ENCODE assay signal across 20 cellular contexts in the genomic region with DNA sequence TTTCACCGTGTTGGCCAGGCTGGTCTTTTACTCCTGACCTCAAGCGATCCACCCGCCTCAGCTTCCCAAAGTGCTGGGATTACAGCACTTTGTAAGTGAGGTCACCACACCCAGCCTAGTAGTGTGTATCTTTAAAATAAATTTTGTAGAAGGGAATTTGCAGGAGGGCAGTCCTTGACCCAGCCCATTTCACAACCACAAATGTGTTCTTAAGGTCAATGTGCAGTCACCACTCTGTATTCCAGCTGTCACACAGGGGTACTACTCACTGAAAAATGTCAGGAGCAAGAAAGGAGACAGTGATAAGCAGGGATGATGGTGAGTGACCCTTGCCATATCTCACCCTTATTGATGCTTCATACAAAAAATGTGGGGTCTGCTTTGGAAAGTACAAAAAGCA.
"Had no signal": no experiment of that assay in that cellular context is flagged by ENCODE, and none has a peak within 500 bp of the region (broad histone marks: within the 10 kb centered on the region; RNA-seq: fewer than 3 reads in every experiment).

No MANE protein-coding gene starts in this region.

- H3K27ac ChIP-seq: colonic mucosa, neutrophil, parathyroid adenoma, right lobe of liver, thyroid gland had no signal

- DNase-seq: activated CD4-positive, alpha-beta memory T cell treated with anti-CD3 and anti-CD28 coated beads for 36 hours; activated CD4-positive, alpha-beta T cell treated with anti-CD3 and anti-CD28 coated beads for 4 hours; activated gamma-delta T cell treated with Interleukin-2 at 50 U/mL for 16 hours; activated T-cell treated with anti-CD3 and anti-CD28 coated beads for 4 hours; colonic mucosa; effector CD4-positive, alpha-beta T cell; immature natural killer cell; kidney glomerular epithelial cell; mesendoderm; natural killer cell; right lobe of liver; stimulated activated CD4-positive, alpha-beta T cell treated with anti-CD3 and anti-CD28 coated beads, Interleukin-4, amount 100 ng/mL, for 1 hour; SW 1271; T-helper 2 cell; thyroid gland had no signal

- ATAC-seq: activated naive CD4-positive, alpha-beta T cell treated with anti-CD3 and anti-CD28 coated beads, Interleukin-2, amount 50 U/mL, for 72 hours; WTC11 had no signal

- H3K9ac ChIP-seq: parathyroid adenoma had no signal

- H3K4me3 ChIP-seq: colonic mucosa, right lobe of liver, smooth muscle cell, thyroid gland had no signal

- H3K27me3 ChIP-seq: colonic mucosa, right lobe of liver, thyroid gland had no signal

- H3K4me2 ChIP-seq: smooth muscle cell had no signal

- H3K9me3 ChIP-seq: colonic mucosa, neutrophil, right lobe of liver, thyroid gland had no signal

- H3K4me1 ChIP-seq: colonic mucosa, parathyroid adenoma, thyroid gland had no signal

- H3K79me2 ChIP-seq: parathyroid adenoma had no signal

- H3K36me3 ChIP-seq: colonic mucosa, neutrophil, right lobe of liver, thyroid gland had no signal

- H2AFZ ChIP-seq: parathyroid adenoma had no signal
